Comparison of ENCODE assay signal across 1 cellular context in genomic region chr6:43520097-43520496, GRCh38.
A peak's percentile ranks its signal among the peaks of the same experiment; 100 is the strongest.
TF ChIP-seq lines count a peak whose summit lies in the region.

No MANE protein-coding gene starts in this region.

TF ChIP-seq in GM12878, 131 proteins besides CTCF, POLR2A, EP300 and RAD21:
- TF ChIP-seq, protein P1, sequence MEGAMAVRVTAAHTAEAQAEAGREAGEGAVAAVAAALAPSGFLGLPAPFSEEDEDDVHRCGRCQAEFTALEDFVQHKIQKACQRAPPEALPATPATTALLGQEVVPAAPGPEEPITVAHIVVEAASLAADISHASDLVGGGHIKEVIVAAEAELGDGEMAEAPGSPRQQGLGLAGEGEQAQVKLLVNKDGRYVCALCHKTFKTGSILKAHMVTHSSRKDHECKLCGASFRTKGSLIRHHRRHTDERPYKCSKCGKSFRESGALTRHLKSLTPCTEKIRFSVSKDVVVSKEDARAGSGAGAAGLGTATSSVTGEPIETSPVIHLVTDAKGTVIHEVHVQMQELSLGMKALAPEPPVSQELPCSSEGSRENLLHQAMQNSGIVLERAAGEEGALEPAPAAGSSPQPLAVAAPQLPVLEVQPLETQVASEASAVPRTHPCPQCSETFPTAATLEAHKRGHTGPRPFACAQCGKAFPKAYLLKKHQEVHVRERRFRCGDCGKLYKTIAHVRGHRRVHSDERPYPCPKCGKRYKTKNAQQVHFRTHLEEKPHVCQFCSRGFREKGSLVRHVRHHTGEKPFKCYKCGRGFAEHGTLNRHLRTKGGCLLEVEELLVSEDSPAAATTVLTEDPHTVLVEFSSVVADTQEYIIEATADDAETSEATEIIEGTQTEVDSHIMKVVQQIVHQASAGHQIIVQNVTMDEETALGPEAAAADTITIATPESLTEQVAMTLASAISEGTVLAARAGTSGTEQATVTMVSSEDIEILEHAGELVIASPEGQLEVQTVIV (IDR thresholded peaks at IDR 0.05; ENCODE audit: borderline replicate concordance, partially characterized antibody), result no peak
- TF ChIP-seq POLR2AphosphoS2 (IDR thresholded peaks at IDR 0.05; ENCODE audit: low read depth, low read length), result peak; percentile 22; the same call in 1 of the 2 replicates
